Comparison of ENCODE assay signal across 11 cellular contexts in the genomic region with DNA sequence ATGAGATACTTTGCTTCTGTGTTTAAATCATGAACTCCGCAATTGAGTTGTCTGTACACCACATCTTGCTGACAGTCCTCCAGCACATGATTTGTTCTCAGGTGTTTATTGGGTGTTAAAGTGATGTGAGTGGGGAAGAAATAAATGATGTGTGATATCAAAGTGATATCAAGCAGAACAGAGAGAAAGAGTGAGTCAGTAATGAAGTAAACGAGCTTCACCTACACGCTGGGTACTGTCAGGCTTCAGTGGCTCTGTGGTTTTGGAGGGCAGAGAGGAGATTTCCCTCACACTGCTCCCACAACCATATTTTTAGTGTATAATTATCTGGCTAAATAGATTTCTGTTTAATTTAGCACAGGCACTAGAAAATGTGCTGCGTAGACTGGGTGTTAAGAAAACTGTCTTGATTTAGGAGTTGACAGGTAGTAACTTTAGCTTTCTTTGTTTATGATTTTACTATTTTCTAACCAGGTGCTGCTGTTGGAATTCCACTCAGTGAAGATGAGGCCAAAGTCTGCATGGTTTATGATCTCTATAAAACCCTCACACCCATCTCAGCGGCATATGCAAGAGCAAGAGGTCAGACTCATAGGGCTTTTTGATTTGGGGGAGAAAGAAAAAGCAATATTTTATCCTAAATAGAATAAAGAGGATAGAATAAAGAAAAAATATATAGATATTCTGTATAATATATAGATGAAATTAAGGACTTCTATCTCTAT. TPM values are rescaled to one million over a fixed set of nuclear protein-coding genes. Genes with fewer than 3 reads are reported as not detected.
A peak's percentile ranks its signal among the peaks of the same experiment; 100 is the strongest.
DNase-seq lines count a peak whose midpoint lies in the region; ATAC-seq and TF ChIP-seq lines count a peak whose summit lies in the region.
"Had no signal": no experiment of that assay in that cellular context is flagged by ENCODE, and none has a peak within 500 bp of the region (broad histone marks: within the 10 kb centered on the region; RNA-seq: fewer than 3 reads in every experiment).

No MANE protein-coding gene starts in this region.

- CTCF ChIA-PET in activated naive CD4-positive, alpha-beta T cell treated with anti-CD3 and anti-CD28 coated beads, Interleukin-2, amount 10 ng/mL, durations not matched to agents 7 days and 5 days (lab: Charles Lee), result no interaction called here

- DNase-seq in HuH-7 (ENCODE audit: low spot score), result peak; percentile 44
- no peak for DNase-seq in memory B cell (ENCODE audit: low spot score in 2 of 2)
- DNase-seq in activated naive CD4-positive, alpha-beta T cell treated with anti-CD3 and anti-CD28 coated beads, Interleukin-2, amount 10 ng/mL, durations not matched to agents 7 days and 5 days, result no peak
- DNase-seq in natural killer cell, result no peak
- DNase-seq in COLO668 (lab: John Stamatoyannopoulos, UW; ENCODE audit: unreplicated experiment), result no peak
- DNase-seq in mesothelial cell of epicardium (ENCODE audit: low spot score in 2 of 2, unreplicated experiment in 2 of 2), result no peak
- DNase-seq: activated CD4-positive, alpha-beta T cell treated with anti-CD3 and anti-CD28 coated beads for 4 hours; mammary epithelial cell; spleen had no signal

- H3K36me3 Mint-ChIP-seq in memory B cell, result peaks cover 43% of the 10 kb centered on the region
- peaks cover 57% of the 10 kb centered on the region for H3K36me3 Mint-ChIP-seq in activated naive CD4-positive, alpha-beta T cell treated with anti-CD3 and anti-CD28 coated beads, Interleukin-2, amount 10 ng/mL, durations not matched to agents 7 days and 5 days
- H3K36me3 Mint-ChIP-seq in natural killer cell, result peaks cover 40% of the 10 kb centered on the region
- peaks cover 49% of the 10 kb centered on the region for H3K36me3 Mint-ChIP-seq in mesothelial cell of epicardium

- H3K4me3 Mint-ChIP-seq in memory B cell (no peak overlapping the region), natural killer cell (no peak overlapping the region), mesothelial cell of epicardium (no peak overlapping the region)
- no peak overlapping the region for H3K4me3 Mint-ChIP-seq in activated naive CD4-positive, alpha-beta T cell treated with anti-CD3 and anti-CD28 coated beads, Interleukin-2, amount 10 ng/mL, durations not matched to agents 7 days and 5 days

- H3K4me1 Mint-ChIP-seq in memory B cell (peaks cover 11% of the 10 kb centered on the region), natural killer cell (peaks cover 0 to 19% of the 10 kb centered on the region in 2 donors), mesothelial cell of epicardium (no peaks in the 10 kb centered on the region)
- peaks cover 3% of the 10 kb centered on the region for H3K4me1 Mint-ChIP-seq in activated naive CD4-positive, alpha-beta T cell treated with anti-CD3 and anti-CD28 coated beads, Interleukin-2, amount 10 ng/mL, durations not matched to agents 7 days and 5 days

- no peak for TF ChIP-seq CTCF in natural killer cell (IDR thresholded peaks at IDR 0.05)
- TF ChIP-seq CTCF in mesothelial cell of epicardium (IDR thresholded peaks at IDR 0.05; ENCODE audit: unreplicated experiment), result no peak

- ATAC-seq in GM18519 (IDR thresholded peaks at IDR 0.05; ENCODE audit: low FRiP score, unreplicated experiment) (peak; percentile 65), GM21737 (IDR thresholded peaks at IDR 0.05; ENCODE audit: unreplicated experiment) (peak; percentile 69), memory B cell (ENCODE audit: low read depth) (peak; percentile 65), natural killer cell (no peak)

- H3K27ac Mint-ChIP-seq in memory B cell (peak overlapping the region; percentile 88), natural killer cell (no peak overlapping the region), mesothelial cell of epicardium (no peak overlapping the region)
- no peak overlapping the region for H3K27ac Mint-ChIP-seq in activated naive CD4-positive, alpha-beta T cell treated with anti-CD3 and anti-CD28 coated beads, Interleukin-2, amount 10 ng/mL, durations not matched to agents 7 days and 5 days

- H3K9me3 Mint-ChIP-seq in memory B cell, result no peaks in the 10 kb centered on the region
- no peaks in the 10 kb centered on the region for H3K9me3 Mint-ChIP-seq in activated naive CD4-positive, alpha-beta T cell treated with anti-CD3 and anti-CD28 coated beads, Interleukin-2, amount 10 ng/mL, durations not matched to agents 7 days and 5 days
- H3K9me3 Mint-ChIP-seq in natural killer cell, result no peaks in the 10 kb centered on the region
- H3K9me3 Mint-ChIP-seq in mesothelial cell of epicardium, result no peaks in the 10 kb centered on the region

- intact Hi-C loops in natural killer cell (cut with micrococcal nuclease), result no loop called here

- H3K27me3 Mint-ChIP-seq in memory B cell (no peaks in the 10 kb centered on the region), natural killer cell (ENCODE audit: low read depth in 2 of 2) (no peaks in the 10 kb centered on the region), mesothelial cell of epicardium (ENCODE audit: low read depth) (no peaks in the 10 kb centered on the region)
- no peaks in the 10 kb centered on the region for H3K27me3 Mint-ChIP-seq in activated naive CD4-positive, alpha-beta T cell treated with anti-CD3 and anti-CD28 coated beads, Interleukin-2, amount 10 ng/mL, durations not matched to agents 7 days and 5 days

RNA-seq across cellular contexts. Expression of a gene that starts 21.2 kb away (rescaled TPM):
- total RNA-seq in natural killer cell (10 to 100 TPM; 33.2 to 49.9 (median 44.5) TPM), mesothelial cell of epicardium (115 to 118 TPM (median 118 TPM) in 3 replicates)

Comparison
In these comparisons a context has a peak if more than half of its experiments do, and no peak if none do; other contexts are left out.
1. ATAC-seq: peak in GM18519 (single experiment), GM21737 (single experiment) and memory B cell (single experiment); none in natural killer cell (0 of 3).